In the genomic region with DNA sequence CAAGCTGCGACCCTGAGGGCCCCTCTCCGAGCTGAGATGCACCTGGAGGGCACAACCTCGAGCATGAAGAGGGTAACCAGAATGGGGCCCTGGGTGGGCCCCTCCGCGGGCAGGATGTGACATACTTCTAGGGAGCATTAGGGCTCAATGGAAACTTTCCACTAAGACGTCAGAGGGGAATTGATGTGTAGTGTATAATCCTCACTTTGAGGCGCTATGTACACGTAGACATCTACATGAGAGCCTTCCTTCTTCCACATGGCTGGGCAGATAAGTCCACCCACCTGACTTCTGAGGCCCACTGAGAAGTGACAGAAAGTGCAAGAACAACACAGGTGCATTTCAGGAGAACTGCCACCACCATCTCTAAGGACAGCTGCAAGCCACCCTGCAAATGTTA, we compare ENCODE assay signal across 9 cellular contexts.
DNase-seq lines count a peak whose midpoint lies in the region; ATAC-seq and TF ChIP-seq lines count a peak whose summit lies in the region.
"Had no signal": no experiment of that assay in that cellular context is flagged by ENCODE, and none has a peak within 500 bp of the region (broad histone marks: within the 10 kb centered on the region; RNA-seq: fewer than 3 reads in every experiment).

No MANE protein-coding gene starts in this region.

- H3K27ac Mint-ChIP-seq in chondrocyte (ENCODE audit: unreplicated experiment) (peak overlapping the region; percentile 36), glutamatergic neuron (ENCODE audit: unreplicated experiment) (no peak overlapping the region)

- H3K36me3 Mint-ChIP-seq in chondrocyte (ENCODE audit: low read depth) (peaks cover 3% of the 10 kb centered on the region), glutamatergic neuron (ENCODE audit: unreplicated experiment) (no peaks in the 10 kb centered on the region)

- H3K4me3 Mint-ChIP-seq in chondrocyte (ENCODE audit: unreplicated experiment): no peak overlapping the region
- H3K4me3 Mint-ChIP-seq in glutamatergic neuron (ENCODE audit: unreplicated experiment): no peak overlapping the region

- no peaks in the 10 kb centered on the region for H3K27me3 Mint-ChIP-seq in chondrocyte (ENCODE audit: low read depth)
- H3K27me3 Mint-ChIP-seq in glutamatergic neuron (ENCODE audit: unreplicated experiment): peaks cover 1% of the 10 kb centered on the region

- no peak for DNase-seq in chondrocyte (ENCODE audit: low spot score)
- no peak for DNase-seq in glutamatergic neuron
- no peak for DNase-seq in NCI-H2171 treated with DMSO at 0.1 percent for 48 hours (lab: John Stamatoyannopoulos, UW)
- no peak for DNase-seq in T-helper 2 cell
- DNase-seq in stimulated activated CD4-positive, alpha-beta T cell treated with anti-CD3 and anti-CD28 coated beads, Interleukin-12 subunit alpha, Interleukin-12 subunit beta, amount 100 ng/mL, for 4 hours: no peak
- DNase-seq: T1000 had no signal

- H3K4me1 Mint-ChIP-seq in chondrocyte (ENCODE audit: low read depth): peaks cover 66% of the 10 kb centered on the region
- peaks cover 20% of the 10 kb centered on the region for H3K4me1 Mint-ChIP-seq in glutamatergic neuron (ENCODE audit: low read depth, unreplicated experiment)

- TF ChIP-seq CTCF in chondrocyte (IDR thresholded peaks at IDR 0.05) (no peak), glutamatergic neuron (IDR thresholded peaks at IDR 0.05; ENCODE audit: partially characterized antibody, unreplicated experiment) (no peak)

- H3K9me3 Mint-ChIP-seq in chondrocyte (ENCODE audit: low read depth) (no peaks in the 10 kb centered on the region), glutamatergic neuron (ENCODE audit: unreplicated experiment) (peaks cover 3% of the 10 kb centered on the region)

- ATAC-seq in GM18511 (IDR thresholded peaks at IDR 0.05; ENCODE audit: unreplicated experiment) (peak; percentile 68), GM21528 (IDR thresholded peaks at IDR 0.05; ENCODE audit: low FRiP score, unreplicated experiment) (peak; percentile 75), HG03175 (IDR thresholded peaks at IDR 0.05; ENCODE audit: unreplicated experiment) (peak; percentile 55)
